ENCODE assay signal across 8 cellular contexts in genomic region chr7:44213872-44214595, GRCh38. TPM values are rescaled to one million over a fixed set of nuclear protein-coding genes. Genes with fewer than 3 reads are reported as not detected.
DNase-seq lines count a peak whose midpoint lies in the region; TF ChIP-seq lines count a peak whose summit lies in the region.

No MANE protein-coding gene starts in this region.

- H3K9me3 ChIP-seq in fibroblast of lung (ENCODE audit: control insufficient read depth, insufficient read depth, low read depth, low read length) = no peaks in the 10 kb centered on the region
- H3K9me3 ChIP-seq in parathyroid adenoma (ENCODE audit: control insufficient read depth, low read length) = no peaks in the 10 kb centered on the region
- H3K9me3 ChIP-seq in colonic mucosa = no peaks in the 10 kb centered on the region

- H3K4me3 ChIP-seq in fibroblast of lung (replicated peaks in 1 of 4; ENCODE audit: control extremely low read depth in 1 of 4, insufficient read depth in 1 of 4, low read depth in 3 of 4, low read length in 4 of 4) = no peak overlapping the region
- no peak overlapping the region for H3K4me3 ChIP-seq in parathyroid adenoma (ENCODE audit: low read depth, low read length)
- H3K4me3 ChIP-seq in colonic mucosa = no peak overlapping the region

- H3K36me3 ChIP-seq in fibroblast of lung (ENCODE audit: control insufficient read depth, insufficient read depth, low read length) = peaks cover 15% of the 10 kb centered on the region
- H3K36me3 ChIP-seq in parathyroid adenoma (ENCODE audit: control insufficient read depth, insufficient read depth, low read length) = no peaks in the 10 kb centered on the region
- peaks cover under 1% of the 10 kb centered on the region for H3K36me3 ChIP-seq in colonic mucosa

- H2AFZ ChIP-seq in fibroblast of lung (ENCODE audit: low read length) = no peak overlapping the region
- H2AFZ ChIP-seq in parathyroid adenoma = no peak overlapping the region

- peak; percentile 53 for DNase-seq in GM03348 (ENCODE audit: low spot score)
- DNase-seq in RPMI7951 (ENCODE audit: low read depth) = peak; percentile 53
- DNase-seq in fibroblast of lung (ENCODE audit: low read depth in 2 of 2) = peak; percentile 40 to 47
- DNase-seq in substantia nigra (lab: John Stamatoyannopoulos, UW) = no peak
- no peak for DNase-seq in NCI-H187 treated with DMSO at 0.1 percent for 48 hours (lab: John Stamatoyannopoulos, UW)
- no peak for DNase-seq in colonic mucosa

- TF ChIP-seq CTCF in LNCAP (IDR thresholded peaks at IDR 0.05) (peak; percentile 44; the same call in 1 of the 2 replicates), fibroblast of lung (conservative IDR thresholded peaks at IDR 0.05 in 1 of 2, IDR thresholded peaks at IDR 0.05 in 1 of 2; ENCODE audit: low read depth in 1 of 2, low read length in 2 of 2) (peak; percentile 34 to 53), parathyroid adenoma (IDR thresholded peaks at IDR 0.05) (peak; percentile 14), colonic mucosa (IDR thresholded peaks at IDR 0.05) (no peak)

- no peak overlapping the region for H3K9ac ChIP-seq in fibroblast of lung (ENCODE audit: insufficient read depth, low read length)
- H3K9ac ChIP-seq in parathyroid adenoma = no peak overlapping the region
- H3K9ac ChIP-seq in colonic mucosa (ENCODE audit: low read depth in 2 of 2, low read length in 2 of 2) = no peak overlapping the region

- H3K4me1 ChIP-seq in fibroblast of lung (ENCODE audit: control insufficient read depth, extremely low read depth, insufficient read depth, low read length) (no peaks in the 10 kb centered on the region), parathyroid adenoma (peaks cover 4% of the 10 kb centered on the region), colonic mucosa (no peaks in the 10 kb centered on the region)

- intact Hi-C loops in colonic mucosa (cut with DNase I) = no loop called here

- H3K79me2 ChIP-seq in fibroblast of lung (ENCODE audit: control insufficient read depth, insufficient read depth, low read length) = no peaks in the 10 kb centered on the region
- H3K79me2 ChIP-seq in parathyroid adenoma = peaks cover under 1% of the 10 kb centered on the region

- H3K27me3 ChIP-seq in fibroblast of lung (ENCODE audit: control insufficient read depth, insufficient read depth, low read length) = no peaks in the 10 kb centered on the region
- H3K27me3 ChIP-seq in parathyroid adenoma (ENCODE audit: control insufficient read depth, insufficient read depth, low read length) = no peaks in the 10 kb centered on the region
- no peaks in the 10 kb centered on the region for H3K27me3 ChIP-seq in colonic mucosa

- no peak overlapping the region for H3K4me2 ChIP-seq in fibroblast of lung (ENCODE audit: extremely low read depth, insufficient read depth, low read length)
- no peak overlapping the region for H3K4me2 ChIP-seq in parathyroid adenoma (ENCODE audit: low read length)

- no peaks in the 10 kb centered on the region for H4K20me1 ChIP-seq in fibroblast of lung (ENCODE audit: control insufficient read depth, extremely low read depth, insufficient read depth, low read length)

- H3K27ac ChIP-seq in fibroblast of lung (ENCODE audit: insufficient read depth, low read length) (no peak overlapping the region), parathyroid adenoma (no peak overlapping the region), substantia nigra (ENCODE audit: low read depth, low read length, poor library complexity, severe bottlenecking) (no peak overlapping the region), colonic mucosa (no peak overlapping the region)

RNA-seq across cellular contexts. Expression of gene YKT6, which starts 13.3 kb away (rescaled TPM):
- total RNA-seq in RPMI7951 (2014; rRNA removed; shearing (Covaris generic)) = 118 and 143 TPM in 2 replicates
- 59.8 and 90.0 TPM in 2 replicates for total RNA-seq in fibroblast of lung
- polyA plus RNA-seq in fibroblast of lung = 96.4 and 99.0 TPM in 2 replicates
- polyA plus RNA-seq in fibroblast of lung (2012) = 114 and 119 TPM in 2 replicates
- 247 and 273 TPM in 2 replicates for polyA minus RNA-seq in fibroblast of lung (ENCODE audit: low replicate concordance)
- 100 to 1,000 TPM in 1 of 2 donors, 10 to 100 TPM in 1; 83.0 to 103 TPM for total RNA-seq in colonic mucosa

RNA-seq across cellular contexts. Expression of gene GCK, which starts 24.8 kb away (rescaled TPM):
- 2.4 and 2.6 TPM in 2 replicates for total RNA-seq in RPMI7951 (2014; rRNA removed; shearing (Covaris generic))
- 0.77 and 1.7 TPM in 2 replicates for total RNA-seq in fibroblast of lung
- polyA plus RNA-seq in fibroblast of lung = 0.14 and 0.18 TPM in 2 replicates
- 0.69 and 0.80 TPM in 2 replicates for polyA plus RNA-seq in fibroblast of lung (2012)
- polyA minus RNA-seq in fibroblast of lung (ENCODE audit: low replicate concordance) = not detected in 2 replicates
- total RNA-seq in colonic mucosa = under 1 TPM; 0.17 to 0.19 TPM

Comparison
In these comparisons a context has a peak if more than half of its experiments do, and no peak if none do; other contexts are left out.
1. DNase-seq: peak in GM03348 (single experiment), RPMI7951 (single experiment) and fibroblast of lung (2 of 2); none in substantia nigra (0 of 49), NCI-H187 treated with DMSO at 0.1 percent for 48 hours (single experiment) and colonic mucosa (single experiment).